In the genomic region with DNA sequence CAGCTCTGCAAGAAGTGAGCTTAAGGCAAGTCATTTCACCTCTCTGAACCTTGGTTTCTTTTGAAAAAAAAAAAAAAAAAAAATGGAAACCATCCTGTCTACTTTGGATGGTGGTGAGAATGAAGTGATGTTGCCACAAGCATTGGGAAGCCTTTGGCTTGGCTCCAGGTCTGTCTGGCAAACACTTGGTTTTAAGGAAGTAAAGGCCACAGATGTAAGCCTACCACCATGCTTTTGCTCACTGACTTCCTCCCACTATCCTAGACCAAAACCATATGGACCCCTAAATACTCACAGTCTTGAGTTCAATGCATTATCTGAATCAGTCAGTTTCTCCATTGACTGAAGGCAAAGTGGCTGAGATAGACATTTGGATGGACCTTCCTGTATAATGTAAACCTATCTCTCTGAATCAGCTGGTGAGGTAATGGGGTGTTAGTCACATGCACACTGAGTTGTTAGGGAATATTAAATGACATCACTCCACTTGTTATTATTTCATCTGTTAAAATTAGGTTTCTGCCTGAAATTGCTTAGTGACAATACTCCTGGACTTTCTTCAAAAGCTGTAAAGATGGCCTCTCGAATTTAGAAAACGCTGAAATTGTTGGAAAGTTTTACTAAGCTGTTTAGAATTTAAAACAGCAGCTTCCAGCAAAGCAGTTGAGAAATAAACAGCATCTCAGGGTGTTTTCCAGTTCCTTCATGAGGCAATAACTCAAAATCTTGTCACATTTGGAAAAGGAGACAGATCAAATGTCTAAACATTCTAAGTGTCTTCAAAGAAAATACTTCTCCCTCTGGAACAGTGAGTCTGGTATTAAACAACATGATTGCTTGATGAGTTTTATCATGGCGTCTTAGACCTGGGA, we compare ENCODE assay signal across 1 cellular context.
A peak's percentile ranks its signal among the peaks of the same experiment; 100 is the strongest.
TF ChIP-seq lines count a peak whose summit lies in the region.

No MANE protein-coding gene starts in this region.

TF ChIP-seq in HEK293, 187 proteins besides CTCF, POLR2A, EP300 and RAD21 (continued from another document):
- TF ChIP-seq ZNF837 (tag by site-specific recombination; IDR thresholded peaks at IDR 0.05): no peak
- TF ChIP-seq ZNF19 (tag by site-specific recombination; IDR thresholded peaks at IDR 0.05; ENCODE audit: low read depth): no peak
- TF ChIP-seq SP7 (tag by site-specific recombination; IDR thresholded peaks at IDR 0.05): 0 out of 2 replicates have a peak, but pooled peaks have one; percentile 25
- no peak for TF ChIP-seq ZNF23 (tag by site-specific recombination; IDR thresholded peaks at IDR 0.05; ENCODE audit: borderline replicate concordance)
- no peak for TF ChIP-seq ZSCAN16 (tag by site-specific recombination; IDR thresholded peaks at IDR 0.05)
- no peak for TF ChIP-seq ZNF221 (tag by site-specific recombination; IDR thresholded peaks at IDR 0.05; ENCODE audit: borderline replicate concordance)
- TF ChIP-seq, protein P1, sequence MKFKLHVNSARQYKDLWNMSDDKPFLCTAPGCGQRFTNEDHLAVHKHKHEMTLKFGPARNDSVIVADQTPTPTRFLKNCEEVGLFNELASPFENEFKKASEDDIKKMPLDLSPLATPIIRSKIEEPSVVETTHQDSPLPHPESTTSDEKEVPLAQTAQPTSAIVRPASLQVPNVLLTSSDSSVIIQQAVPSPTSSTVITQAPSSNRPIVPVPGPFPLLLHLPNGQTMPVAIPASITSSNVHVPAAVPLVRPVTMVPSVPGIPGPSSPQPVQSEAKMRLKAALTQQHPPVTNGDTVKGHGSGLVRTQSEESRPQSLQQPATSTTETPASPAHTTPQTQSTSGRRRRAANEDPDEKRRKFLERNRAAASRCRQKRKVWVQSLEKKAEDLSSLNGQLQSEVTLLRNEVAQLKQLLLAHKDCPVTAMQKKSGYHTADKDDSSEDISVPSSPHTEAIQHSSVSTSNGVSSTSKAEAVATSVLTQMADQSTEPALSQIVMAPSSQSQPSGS (tag by site-specific recombination; IDR thresholded peaks at IDR 0.05; ENCODE audit: low read depth): peak; percentile 65; the same call in 1 of the 2 replicates
- TF ChIP-seq ZNF394 (tag by site-specific recombination; IDR thresholded peaks at IDR 0.05; ENCODE audit: borderline replicate concordance): peak; percentile 40; the same call in 1 of the 2 replicates
- TF ChIP-seq FEZF1 (tag by site-specific recombination; IDR thresholded peaks at IDR 0.05): no peak
- no peak for TF ChIP-seq ZNF585B (tag by site-specific recombination; IDR thresholded peaks at IDR 0.05)
- no peak for TF ChIP-seq ZNF274 (IDR thresholded peaks at IDR 0.05; ENCODE audit: low read length)
- no peak for TF ChIP-seq ZNF274 (tag by site-specific recombination; IDR thresholded peaks at IDR 0.05; ENCODE audit: borderline replicate concordance)
- no peak for TF ChIP-seq ZNF529 (tag by site-specific recombination; IDR thresholded peaks at IDR 0.05; ENCODE audit: insufficient replicate concordance)
- TF ChIP-seq ZNF626 (tag by site-specific recombination; IDR thresholded peaks at IDR 0.05): no peak
- no peak for TF ChIP-seq ZNF169 (tag by site-specific recombination; IDR thresholded peaks at IDR 0.05)
- no peak for TF ChIP-seq KLF16 (tag by site-specific recombination; IDR thresholded peaks at IDR 0.05)
- no peak for TF ChIP-seq ZFP41 (tag by site-specific recombination; IDR thresholded peaks at IDR 0.05; ENCODE audit: borderline replicate concordance)
- no peak for TF ChIP-seq ZNF132 (tag by site-specific recombination; IDR thresholded peaks at IDR 0.05; ENCODE audit: borderline replicate concordance)
- TF ChIP-seq ZFP3 (tag by site-specific recombination; IDR thresholded peaks at IDR 0.05; ENCODE audit: low read depth): no peak
- no peak for TF ChIP-seq ZNF624 (tag by site-specific recombination; IDR thresholded peaks at IDR 0.05)
- TF ChIP-seq ZNF600 (tag by site-specific recombination; IDR thresholded peaks at IDR 0.05): peak; percentile 30; the same call in 1 of the 2 replicates
- TF ChIP-seq ZNF513 (tag by site-specific recombination; IDR thresholded peaks at IDR 0.05): no peak
- no peak for TF ChIP-seq ZNF549 (tag by site-specific recombination; IDR thresholded peaks at IDR 0.05)
